8 cellular contexts compared by ENCODE assay signal in genomic region chr4:75555294-75556164, GRCh38. TPM values are rescaled to one million over a fixed set of nuclear protein-coding genes. Genes with fewer than 3 reads are reported as not detected.
DNase-seq lines count a peak whose midpoint lies in the region; ATAC-seq and TF ChIP-seq lines count a peak whose summit lies in the region.

Gene ODAPH (plus strand): TSS chr4:75556066. CDS start chr4:75556083, 17 bp downstream.

- DNase-seq in stimulated activated CD4-positive, alpha-beta T cell treated with anti-CD3 and anti-CD28 coated beads, Interleukin-15, amount 100 ng/mL, for 48 hours (ENCODE audit: low read depth in 2 of 2): peak; percentile 2 to 22
- no peak for DNase-seq in stimulated activated CD4-positive, alpha-beta T cell treated with anti-CD3 and anti-CD28 coated beads, Interleukin-4, amount 100 ng/mL, for 4 hours
- peak; percentile 60 for DNase-seq in RKO (ENCODE audit: low spot score)
- peak; percentile 25 for DNase-seq in iPS-NIHi11 (ENCODE audit: low spot score)
- DNase-seq in COLO668 (lab: John Stamatoyannopoulos, UW; ENCODE audit: unreplicated experiment): no peak
- DNase-seq in retina: no peak
- DNase-seq in colonic mucosa: no peak

- H3K4me1 ChIP-seq in colonic mucosa: no peaks in the 10 kb centered on the region

- TF ChIP-seq CTCF in colonic mucosa (IDR thresholded peaks at IDR 0.05): no peak

- intact Hi-C loops in colonic mucosa (cut with DNase I): no loop called here

- no peaks in the 10 kb centered on the region for H3K36me3 ChIP-seq in colonic mucosa

- H3K27ac ChIP-seq in colonic mucosa: no peak within 1 kb of the TSS

- H3K9me3 ChIP-seq in colonic mucosa: no peaks in the 10 kb centered on the region

- peak; percentile 98 for ATAC-seq in HG02885 (IDR thresholded peaks at IDR 0.05; ENCODE audit: poor library complexity, unreplicated experiment)

- no peak within 1 kb of the TSS for H3K9ac ChIP-seq in colonic mucosa (ENCODE audit: low read depth in 2 of 2, low read length in 2 of 2)

- no peak within 1 kb of the TSS for H3K4me3 ChIP-seq in colonic mucosa

- no peaks in the 10 kb centered on the region for H3K27me3 ChIP-seq in colonic mucosa

RNA-seq across cellular contexts. Expression of gene ODAPH, which starts in this region (rescaled TPM):
- total RNA-seq in colonic mucosa: not detected

Comparison
In these comparisons a context has a peak if more than half of its experiments do, and no peak if none do; other contexts are left out.
1. DNase-seq: peak in stimulated activated CD4-positive, alpha-beta T cell treated with anti-CD3 and anti-CD28 coated beads, Interleukin-15, amount 100 ng/mL, for 48 hours (2 of 2), RKO (single experiment) and iPS-NIHi11 (single experiment); none in stimulated activated CD4-positive, alpha-beta T cell treated with anti-CD3 and anti-CD28 coated beads, Interleukin-4, amount 100 ng/mL, for 4 hours (0 of 2), COLO668 (single experiment), retina (single experiment) and colonic mucosa (single experiment).